In the genomic region with DNA sequence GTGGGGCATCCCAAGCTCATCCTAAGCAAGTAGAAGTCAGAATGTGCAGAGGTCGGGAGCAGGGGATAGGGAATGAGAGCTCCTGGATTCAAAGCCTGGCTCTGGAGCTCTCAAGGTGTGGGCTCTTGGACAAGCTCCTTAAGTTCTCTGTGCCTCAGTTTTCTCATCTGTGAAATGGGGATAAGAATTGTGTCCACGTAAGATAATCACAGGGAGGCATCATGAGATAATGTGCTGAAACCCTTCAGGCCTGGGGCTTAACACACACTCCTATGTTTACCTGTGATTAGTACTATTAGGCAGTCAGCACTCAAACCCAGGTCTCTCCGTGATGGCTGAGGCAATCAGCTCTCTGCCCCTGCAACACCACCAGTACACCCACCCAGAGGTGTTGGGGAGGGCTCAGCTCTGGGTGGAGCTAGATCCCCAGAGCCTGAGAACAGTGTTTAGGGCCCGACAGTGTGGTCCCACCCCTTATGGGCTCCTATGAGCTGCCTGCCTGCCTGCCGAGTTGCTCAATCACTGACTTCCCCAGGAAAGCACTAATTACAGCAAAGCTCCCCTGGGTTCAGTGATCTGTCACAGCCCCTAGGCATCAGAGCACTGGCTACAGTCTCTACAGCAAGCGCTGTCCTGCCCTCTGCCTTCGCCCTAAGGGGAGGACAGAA, we compare ENCODE assay signal across 11 cellular contexts. TPM values are rescaled to one million over a fixed set of nuclear protein-coding genes. Genes with fewer than 3 reads are reported as not detected.
A peak's percentile ranks its signal among the peaks of the same experiment; 100 is the strongest.
DNase-seq lines count a peak whose midpoint lies in the region; ATAC-seq and TF ChIP-seq lines count a peak whose summit lies in the region.
"Had no signal": no experiment of that assay in that cellular context is flagged by ENCODE, and none has a peak within 500 bp of the region (broad histone marks: within the 10 kb centered on the region; RNA-seq: fewer than 3 reads in every experiment).

No MANE protein-coding gene starts in this region.

- H3K4me3 Mint-ChIP-seq in T-helper 17 cell, result no peak overlapping the region
- H3K4me3 Mint-ChIP-seq in stimulated activated naive B cell treated with anti-CD40 and anti-IgM and Interleukin-4, amounts not matched to agents 10 μg/mL and 1 μg/mL and 100 μg/mL, for 72 hours, result no peak overlapping the region

- H3K4me1 Mint-ChIP-seq in T-helper 17 cell, result peaks cover 6% of the 10 kb centered on the region
- H3K4me1 Mint-ChIP-seq in stimulated activated naive B cell treated with anti-CD40 and anti-IgM and Interleukin-4, amounts not matched to agents 10 μg/mL and 1 μg/mL and 100 μg/mL, for 72 hours, result peaks cover 37 to 55% of the 10 kb centered on the region in 2 donors

- peaks cover 65% of the 10 kb centered on the region for H3K27me3 Mint-ChIP-seq in T-helper 17 cell
- H3K27me3 Mint-ChIP-seq in stimulated activated naive B cell treated with anti-CD40 and anti-IgM and Interleukin-4, amounts not matched to agents 10 μg/mL and 1 μg/mL and 100 μg/mL, for 72 hours, result peaks cover 12 to 21% of the 10 kb centered on the region in 2 donors

- peak; percentile 33 for ATAC-seq in T-helper 17 cell
- ATAC-seq in heart left ventricle, result peak in 3 of 4 donors; percentile 12 to 40 (median 15)
- ATAC-seq in stimulated activated naive B cell treated with anti-CD40 and anti-IgM and Interleukin-4, amounts not matched to agents 10 μg/mL and 1 μg/mL and 100 μg/mL, for 72 hours (replicated peaks), result peak; percentile 15 to 17
- no peak for ATAC-seq in GM19035 (IDR thresholded peaks at IDR 0.05; ENCODE audit: unreplicated experiment)
- ATAC-seq: A549 had no signal

- H3K4me1 ChIP-seq in heart left ventricle, result peaks cover 0 to 38% (median 9%) of the 10 kb centered on the region in 12 donors

- no peaks in the 10 kb centered on the region for H3K36me3 ChIP-seq in heart left ventricle

- H3K27ac ChIP-seq in heart left ventricle, result no peak overlapping the region
- H3K27ac ChIP-seq: A549 had no signal

- no peak for TF ChIP-seq CTCF in heart left ventricle (IDR thresholded peaks at IDR 0.05)

- 64 to 68% (median 65%) methylated on average over 6 to 7 of the region's 7 CpGs for WGBS in heart left ventricle, 4 donors

- TF ChIP-seq POLR2A in heart left ventricle (IDR thresholded peaks at IDR 0.05), result no peak

- H3K9me3 ChIP-seq in T-helper 17 cell (ENCODE audit: control insufficient read depth, low read length, poor library complexity, severe bottlenecking) (no peaks in the 10 kb centered on the region), heart left ventricle (no peaks in the 10 kb centered on the region)
- H3K9me3 ChIP-seq: A549 had no signal

- no peak overlapping the region for H3K27ac Mint-ChIP-seq in T-helper 17 cell
- H3K27ac Mint-ChIP-seq in stimulated activated naive B cell treated with anti-CD40 and anti-IgM and Interleukin-4, amounts not matched to agents 10 μg/mL and 1 μg/mL and 100 μg/mL, for 72 hours, result no peak overlapping the region

- peak; percentile 90 for DNase-seq in NK-92 treated with Interleukin-12 subunit alpha and Interleukin-12 subunit beta, amount 100 ng/mL, for 24 hours (lab: John Stamatoyannopoulos, UW)
- DNase-seq in NK-92 (lab: John Stamatoyannopoulos, UW; ENCODE audit: unreplicated experiment) (no peak), T-helper 17 cell (no peak), heart left ventricle (peak in 2 of 5 donors; percentile 45 to 53), glomerular visceral epithelial cell (ENCODE audit: extremely low spot score) (no peak), 8988T (no peak)
- DNase-seq in stimulated activated naive B cell treated with anti-CD40 and anti-IgM and Interleukin-4, amounts not matched to agents 10 μg/mL and 1 μg/mL and 100 μg/mL, for 72 hours, result no peak
- DNase-seq: activated CD8-positive, alpha-beta memory T cell treated with anti-CD3 and anti-CD28 coated beads for 24 hours; stimulated activated CD4-positive, alpha-beta T cell treated with anti-CD3 and anti-CD28 coated beads, Interleukin-2, amount 100 ng/mL, for 24 hours had no signal

- peaks cover 8% of the 10 kb centered on the region for H3K36me3 Mint-ChIP-seq in T-helper 17 cell (ENCODE audit: low read depth)
- peaks cover 36 to 59% of the 10 kb centered on the region in 2 donors for H3K36me3 Mint-ChIP-seq in stimulated activated naive B cell treated with anti-CD40 and anti-IgM and Interleukin-4, amounts not matched to agents 10 μg/mL and 1 μg/mL and 100 μg/mL, for 72 hours

- no peak overlapping the region for H3K4me3 ChIP-seq in heart left ventricle
- H3K4me3 ChIP-seq: A549 had no signal

- intact Hi-C loops in heart left ventricle (cut with DNase I), result no loop called here

- no peaks in the 10 kb centered on the region for H3K9me3 Mint-ChIP-seq in stimulated activated naive B cell treated with anti-CD40 and anti-IgM and Interleukin-4, amounts not matched to agents 10 μg/mL and 1 μg/mL and 100 μg/mL, for 72 hours

- H3K27me3 ChIP-seq in heart left ventricle, result peaks cover 0 to 10% (median 0%) of the 10 kb centered on the region in 9 donors

RNA-seq across cellular contexts. Expression of a gene that starts 6.3 kb away (rescaled TPM):
- total RNA-seq in T-helper 17 cell (1 to 10 TPM in 1 of 2 donors, under 1 TPM in 1; 0.86 to 2.6 TPM), heart left ventricle (10 to 100 TPM; 13.6 to 73.5 (median 28.5) TPM)
- 10 to 100 TPM in 1 of 2 donors, 1 to 10 TPM in 1; 8.6 to 46.0 TPM for polyA plus RNA-seq in heart left ventricle

Comparison
In these comparisons a context has a peak if more than half of its experiments do, and no peak if none do; other contexts are left out.
1. RNA of a gene that starts 6.3 kb away (total RNA-seq): 13.6 to 73.5 TPM in heart left ventricle; 0.86 to 2.6 TPM in T-helper 17 cell; every median in the first group is over 4 times any median in the second.